Comparison of ENCODE assay signal across 14 cellular contexts in the genomic region with DNA sequence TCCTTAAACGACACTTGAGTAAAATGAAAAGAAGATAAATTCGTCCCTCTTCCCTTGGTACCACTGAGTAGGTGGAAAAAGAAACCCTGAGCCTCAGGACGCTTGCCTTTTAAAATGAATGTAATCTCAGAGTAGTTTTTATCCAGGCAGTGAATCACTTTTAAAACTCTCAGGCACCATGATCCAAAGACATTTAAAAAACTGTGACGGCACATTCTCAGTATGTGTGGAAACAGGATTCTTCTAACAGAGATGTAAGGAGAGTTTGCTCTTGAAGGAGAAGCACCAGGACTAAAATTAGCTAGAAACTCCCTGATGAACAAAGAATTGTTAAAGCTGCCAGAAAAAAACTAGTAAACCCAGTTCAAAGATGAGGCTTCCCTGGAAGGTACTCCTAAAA.
DNase-seq lines count a peak whose midpoint lies in the region; ATAC-seq and TF ChIP-seq lines count a peak whose summit lies in the region.
"Had no signal": no experiment of that assay in that cellular context is flagged by ENCODE, and none has a peak within 500 bp of the region (broad histone marks: within the 10 kb centered on the region; RNA-seq: fewer than 3 reads in every experiment).

No MANE protein-coding gene starts in this region.

- H3K4me1 ChIP-seq in esophagus muscularis mucosa, result peaks cover 0 to 35% (median 19%) of the 10 kb centered on the region in 4 donors
- peaks cover 19 to 35% (median 24%) of the 10 kb centered on the region in 4 donors for H3K4me1 ChIP-seq in upper lobe of left lung
- H3K4me1 ChIP-seq in osteoblast (ENCODE audit: insufficient read depth, low read length), result peaks cover 8% of the 10 kb centered on the region

- intact Hi-C loops in esophagus muscularis mucosa (cut with DNase I), result no loop called here

- no peak overlapping the region for H3K4me2 ChIP-seq in osteoblast (ENCODE audit: insufficient read depth, low read length)
- H3K4me2 ChIP-seq: PC-9 had no signal

- peaks cover 9% of the 10 kb centered on the region for H3K27me3 Mint-ChIP-seq in nephron progenitor cell (ENCODE audit: low read depth, poor library complexity)
- H3K27me3 Mint-ChIP-seq: CD4-positive, CD25-positive, alpha-beta regulatory T cell had no signal

- whole genome bisulfite sequencing in esophagus muscularis mucosa, result 60% methylated on average over 4 of the region's 4 CpGs
- 68 to 71% methylated on average over 4 of the region's 4 CpGs for WGBS in upper lobe of left lung, 2 donors

- H3K79me2 ChIP-seq in osteoblast (ENCODE audit: insufficient read depth, low read length), result no peaks in the 10 kb centered on the region

- H2AFZ ChIP-seq in osteoblast (ENCODE audit: low read length), result no peak overlapping the region
- H2AFZ ChIP-seq: PC-9 had no signal

- TF ChIP-seq CTCF in esophagus muscularis mucosa (IDR thresholded peaks at IDR 0.05) (no peak), nephron progenitor cell (IDR thresholded peaks at IDR 0.05) (no peak), upper lobe of left lung (IDR thresholded peaks at IDR 0.05) (no peak), osteoblast (IDR thresholded peaks at IDR 0.05; ENCODE audit: extremely low read depth, low read depth, low read length) (no peak)

- peaks cover 12% of the 10 kb centered on the region for H3K36me3 Mint-ChIP-seq in nephron progenitor cell (ENCODE audit: low read depth)

- H3K36me3 ChIP-seq in esophagus muscularis mucosa (peaks cover 38 to 97% (median 81%) of the 10 kb centered on the region in 4 donors), upper lobe of left lung (peaks cover 11 to 80% (median 43%) of the 10 kb centered on the region in 4 donors), osteoblast (ENCODE audit: insufficient read depth, low read length) (peaks cover 3% of the 10 kb centered on the region)

- TF ChIP-seq POLR2A in esophagus muscularis mucosa (IDR thresholded peaks at IDR 0.05; ENCODE audit: low read depth) (no peak), upper lobe of left lung (IDR thresholded peaks at IDR 0.05) (no peak)

- DNase-seq in amniotic epithelial cell (ENCODE audit: low read depth) (peak; percentile 78), esophagus muscularis mucosa (ENCODE audit: extremely low spot score) (no peak), nephron progenitor cell (no peak), upper lobe of left lung (no peak), osteoblast (ENCODE audit: insufficient read length, low spot score, missing footprints) (no peak), NCI-H1092 (lab: John Stamatoyannopoulos, UW) (no peak)
- DNase-seq: CD4-positive, CD25-positive, alpha-beta regulatory T cell; Karpas-422; NCI-H1417 treated with DMSO at 0.1 percent for 48 hours; NCI-H187 treated with DMSO at 0.1 percent for 48 hours; PC-9; RPMI8226; SHP77 had no signal

- H4K20me1 ChIP-seq in osteoblast (ENCODE audit: insufficient read depth, low read length), result no peaks in the 10 kb centered on the region

- no peak overlapping the region for H3K4me3 Mint-ChIP-seq in nephron progenitor cell
- H3K4me3 Mint-ChIP-seq: CD4-positive, CD25-positive, alpha-beta regulatory T cell had no signal

- H3K9me3 ChIP-seq in esophagus muscularis mucosa, result no peaks in the 10 kb centered on the region
- no peaks in the 10 kb centered on the region for H3K9me3 ChIP-seq in upper lobe of left lung
- no peaks in the 10 kb centered on the region for H3K9me3 ChIP-seq in osteoblast (ENCODE audit: low read depth, low read length)

- no peak for ATAC-seq in upper lobe of left lung (ENCODE audit: low FRiP score in 2 of 2)
- ATAC-seq in activated CD4-positive, CD25-positive, alpha-beta regulatory T cell treated with anti-CD3 and anti-CD28 coated beads, Interleukin-2, amount 50 U/mL, for 24 hours, result no peak

- peaks cover 30% of the 10 kb centered on the region for H3K4me1 Mint-ChIP-seq in nephron progenitor cell

- TF ChIP-seq EP300 in esophagus muscularis mucosa (IDR thresholded peaks at IDR 0.05) (no peak), upper lobe of left lung (IDR thresholded peaks at IDR 0.05) (no peak)

- H3K27me3 ChIP-seq in esophagus muscularis mucosa (no peaks in the 10 kb centered on the region), upper lobe of left lung (no peaks in the 10 kb centered on the region), osteoblast (ENCODE audit: insufficient read depth, low read length) (no peaks in the 10 kb centered on the region)

- H3K27ac ChIP-seq in esophagus muscularis mucosa (replicated peaks in 1 of 4) (peak overlapping the region; percentile 32 to 68 (median 52)), upper lobe of left lung (peak overlapping the region in 3 of 4 donors; percentile 67 to 81 (median 76)), osteoblast (ENCODE audit: low read depth, low read length) (no peak overlapping the region)
- H3K27ac ChIP-seq: PC-9 had no signal

- H3K4me3 ChIP-seq in esophagus muscularis mucosa (no peak overlapping the region), upper lobe of left lung (no peak overlapping the region), osteoblast (ENCODE audit: insufficient read depth, low read length) (no peak overlapping the region)
- H3K4me3 ChIP-seq: PC-9 had no signal

- no peaks in the 10 kb centered on the region for H3K9me3 Mint-ChIP-seq in nephron progenitor cell
- H3K9me3 Mint-ChIP-seq: CD4-positive, CD25-positive, alpha-beta regulatory T cell had no signal

- H3K27ac Mint-ChIP-seq in nephron progenitor cell, result peak overlapping the region; percentile 6
- H3K27ac Mint-ChIP-seq: CD4-positive, CD25-positive, alpha-beta regulatory T cell had no signal
